1 cellular context compared by ENCODE assay signal in the genomic region with DNA sequence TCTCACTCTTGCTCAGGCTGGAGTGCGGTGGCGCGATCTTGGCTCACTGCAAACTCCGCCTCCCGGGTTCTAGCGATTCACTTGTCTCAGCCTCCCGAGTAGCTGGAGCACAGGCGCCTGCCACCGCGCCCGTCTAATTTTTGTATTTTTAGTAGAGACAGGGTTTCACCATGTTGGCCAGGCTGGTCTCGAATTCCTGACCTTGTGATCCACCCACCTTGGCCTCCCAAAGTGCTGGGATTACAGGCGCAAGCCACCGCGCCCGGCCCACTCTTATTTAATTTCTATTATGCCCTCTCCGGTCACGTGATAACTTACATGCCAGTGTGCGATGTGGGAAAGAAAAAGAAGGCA. TPM values are rescaled to one million over a fixed set of nuclear protein-coding genes. Genes with fewer than 3 reads are reported as not detected.
"Had no signal": no experiment of that assay in that cellular context is flagged by ENCODE, and none has a peak within 500 bp of the region (broad histone marks: within the 10 kb centered on the region; RNA-seq: fewer than 3 reads in every experiment).

No MANE protein-coding gene starts in this region.

RNA-seq across cellular contexts. Expression of gene SAMD4A, which starts 57.1 kb away (rescaled TPM):
- polyA plus RNA-seq: naive thymus-derived CD8-positive, alpha-beta T cell had no signal
